ENCODE assay signal across 32 cellular contexts in genomic region chr18:75287700-75288099, GRCh38.
"Had no signal": no experiment of that assay in that cellular context is flagged by ENCODE, and none has a peak within 500 bp of the region (broad histone marks: within the 10 kb centered on the region; RNA-seq: fewer than 3 reads in every experiment).

No MANE protein-coding gene starts in this region.

- ATAC-seq: activated naive CD4-positive, alpha-beta T cell treated with anti-CD3 and anti-CD28 coated beads, Interleukin-2, amount 50 U/mL, for 72 hours; activated naive CD8-positive, alpha-beta T cell treated with anti-CD3 and anti-CD28 coated beads, Interleukin-2, amount 50 U/mL, for 24 hours; activated T-cell treated with anti-CD3 and anti-CD28 coated beads, Interleukin-2, amount 50 U/mL, for 4 hours; activated T-cell treated with anti-CD3 and anti-CD28 coated beads, Interleukin-2, amount 50 U/mL, for 72 hours; activated T-helper 17 cell treated with anti-CD3 and anti-CD28 coated beads, Interleukin-2, amount 50 U/mL, for 72 hours; body of pancreas had no signal

- H3K4me1 ChIP-seq: adrenal gland, ascending aorta, breast epithelium had no signal

- H3K36me3 ChIP-seq: brain microvascular endothelial cell, cardiac muscle cell had no signal

- H3K27ac ChIP-seq: adrenal gland, ascending aorta, body of pancreas, brain microvascular endothelial cell, breast epithelium, cardiac muscle cell had no signal

- H3K4me3 ChIP-seq: adrenal gland, ascending aorta, body of pancreas, breast epithelium, cardiac muscle cell had no signal

- H3K27me3 ChIP-seq: adrenal gland, ascending aorta, body of pancreas, brain microvascular endothelial cell, breast epithelium, cardiac muscle cell had no signal

- DNase-seq: activated effector memory CD4-positive, alpha-beta T cell treated with anti-CD3 and anti-CD28 coated beads, Interleukin-2, amount 50 U/mL, for 16 hours; activated effector memory CD4-positive, alpha-beta T cell treated with Interleukin-2 at 50 U/mL for 16 hours; activated gamma-delta T cell; activated gamma-delta T cell treated with Interleukin-2 at 50 U/mL for 16 hours; activated naive CD4-positive, alpha-beta T cell; activated naive CD4-positive, alpha-beta T cell treated with anti-CD3 and anti-CD28 coated beads for 36 hours; activated naive CD4-positive, alpha-beta T cell treated with anti-CD3 and anti-CD28 coated beads, Interleukin-2, amount 10 ng/mL, durations not matched to agents 7 days and 5 days; activated naive CD4-positive, alpha-beta T cell treated with anti-CD3 and anti-CD28 coated beads, Interleukin-2, amount 50 U/mL, for 16 hours; activated naive CD4-positive, alpha-beta T cell treated with Interleukin-2 at 50 U/mL for 16 hours; activated naive CD8-positive, alpha-beta T cell treated with anti-CD3 and anti-CD28 coated beads for 36 hours; activated naive CD8-positive, alpha-beta T cell treated with anti-CD3 and anti-CD28 coated beads, Interleukin-2, amount 10 ng/mL, durations not matched to agents 7 days and 5 days; activated naive CD8-positive, alpha-beta T cell treated with anti-CD3 and anti-CD28 coated beads, Interleukin-2, amount 50 U/mL, for 24 hours; activated T-cell treated with anti-CD3 and anti-CD28 coated beads, Interleukin-2, amount 50 U/mL, for 1 hour; activated T-cell treated with anti-CD3 and anti-CD28 coated beads, Interleukin-2, amount 50 U/mL, for 24 hours; activated T-cell treated with anti-CD3 and anti-CD28 coated beads, Interleukin-2, amount 50 U/mL, for 4 hours; activated T-cell treated with anti-CD3 and anti-CD28 coated beads, Interleukin-2, amount 50 U/mL, for 48 hours; activated T-cell treated with anti-CD3 and anti-CD28 coated beads, Interleukin-2, amount 50 U/mL, for 72 hours; amniotic stem cell; amygdala; anterior cingulate cortex; aorta; body of pancreas; brain microvascular endothelial cell; caudate nucleus; central memory CD4-positive, alpha-beta T cell; cerebellar nuclear complex had no signal

- H3K9me3 ChIP-seq: adrenal gland, ascending aorta, body of pancreas, breast epithelium had no signal
